2 cellular contexts compared by ENCODE assay signal in genomic region chr11:1506981-1507380, GRCh38.
TF ChIP-seq lines count a peak whose summit lies in the region.

No MANE protein-coding gene starts in this region.

TF ChIP-seq in GM23338, 12 proteins besides CTCF, POLR2A, EP300 and RAD21 (continued from another document):
- no peak for TF ChIP-seq ZNF462 (CRISPR knock-in tag; IDR thresholded peaks at IDR 0.05)
- no peak for TF ChIP-seq ZNF331 (CRISPR knock-in tag; IDR thresholded peaks at IDR 0.05; ENCODE audit: low read depth)
- no peak for TF ChIP-seq EZH2 (IDR thresholded peaks at IDR 0.05; ENCODE audit: low read depth, unreplicated experiment)
- TF ChIP-seq ZNF114 (CRISPR knock-in tag; IDR thresholded peaks at IDR 0.05), result no peak
- TF ChIP-seq REST (IDR thresholded peaks at IDR 0.05; ENCODE audit: unreplicated experiment), result no peak
- TF ChIP-seq ETS1 (IDR thresholded peaks at IDR 0.05), result no peak
- no peak for TF ChIP-seq NANOG (IDR thresholded peaks at IDR 0.05; ENCODE audit: borderline replicate concordance)
- no peak for TF ChIP-seq POLR2AphosphoS5 (IDR thresholded peaks at IDR 0.05; ENCODE audit: low read depth)
TF ChIP-seq in GM23338: peak in this region for 0.

TF ChIP-seq in WTC11, 78 proteins besides CTCF, POLR2A, EP300 and RAD21 (continued from another document):
- TF ChIP-seq ARID4B (CRISPR knock-in tag; IDR thresholded peaks at IDR 0.05; ENCODE audit: borderline replicate concordance) (no peak), NFE2L1 (CRISPR knock-in tag; IDR thresholded peaks at IDR 0.05) (no peak), STAT6 (CRISPR knock-in tag; conservative IDR thresholded peaks at IDR 0.05; ENCODE audit: low read depth) (no peak), ATF1 (CRISPR knock-in tag; IDR thresholded peaks at IDR 0.05) (no peak), CREB1 (CRISPR knock-in tag; IDR thresholded peaks at IDR 0.05) (no peak), USF2 (CRISPR knock-in tag; IDR thresholded peaks at IDR 0.05) (no peak), ZNF317 (CRISPR knock-in tag; IDR thresholded peaks at IDR 0.05; ENCODE audit: borderline replicate concordance, low read depth) (no peak), ATF6 (CRISPR knock-in tag; IDR thresholded peaks at IDR 0.05) (no peak), ETV6 (CRISPR knock-in tag; IDR thresholded peaks at IDR 0.05) (no peak)
